ENCODE assay signal across 16 cellular contexts in genomic region chr13:48476674-48477073, GRCh38.
"Had no signal": no experiment of that assay in that cellular context is flagged by ENCODE, and none has a peak within 500 bp of the region (broad histone marks: within the 10 kb centered on the region; RNA-seq: fewer than 3 reads in every experiment).

No MANE protein-coding gene starts in this region.

- H3K4me3 Mint-ChIP-seq: memory B cell; naive thymus-derived CD8-positive, alpha-beta T cell; stimulated activated naive B cell treated with anti-CD40 and anti-IgM and Interleukin-4, amounts not matched to agents 10 μg/mL and 1 μg/mL and 100 μg/mL, for 72 hours had no signal

- H3K9me3 Mint-ChIP-seq: memory B cell; naive thymus-derived CD8-positive, alpha-beta T cell; stimulated activated naive B cell treated with anti-CD40 and anti-IgM and Interleukin-4, amounts not matched to agents 10 μg/mL and 1 μg/mL and 100 μg/mL, for 72 hours had no signal

- H3K9me3 ChIP-seq: breast epithelium, left lung, mucosa of descending colon, pancreas, tibial nerve, uterus had no signal

- H3K27ac Mint-ChIP-seq: memory B cell; stimulated activated naive B cell treated with anti-CD40 and anti-IgM and Interleukin-4, amounts not matched to agents 10 μg/mL and 1 μg/mL and 100 μg/mL, for 72 hours had no signal

- H3K27ac ChIP-seq: breast epithelium, left lung, pancreas, uterus had no signal

- H3K27me3 ChIP-seq: breast epithelium, left lung, pancreas, tibial nerve, uterus had no signal

- H3K36me3 ChIP-seq: breast epithelium, uterus had no signal

- DNase-seq: activated CD4-positive, CD25-positive, alpha-beta regulatory T cell treated with anti-CD3 and anti-CD28 coated beads, Interleukin-2, amount 50 U/mL, for 72 hours; activated naive CD4-positive, alpha-beta T cell; aorta; effector CD4-positive, alpha-beta T cell; foreskin melanocyte; left lung; mucosa of descending colon; naive thymus-derived CD8-positive, alpha-beta T cell; pancreas; stimulated activated CD4-positive, alpha-beta T cell treated with anti-CD3 and anti-CD28 coated beads, Interleukin-2, amount 100 ng/mL, for 48 hours; stimulated activated naive B cell treated with anti-CD40 and anti-IgM and Interleukin-4, amounts not matched to agents 10 μg/mL and 1 μg/mL and 100 μg/mL, for 72 hours; T-helper 9 cell; uterus had no signal

- H3K27me3 Mint-ChIP-seq: memory B cell; naive thymus-derived CD8-positive, alpha-beta T cell; stimulated activated naive B cell treated with anti-CD40 and anti-IgM and Interleukin-4, amounts not matched to agents 10 μg/mL and 1 μg/mL and 100 μg/mL, for 72 hours had no signal

- H3K4me1 ChIP-seq: breast epithelium, pancreas, uterus had no signal

- H3K4me3 ChIP-seq: breast epithelium, left lung, mucosa of descending colon, pancreas, tibial nerve, uterus had no signal
